Comparison of ENCODE assay signal across 9 cellular contexts in genomic region chr16:9061358-9061813, GRCh38. TPM values are rescaled to one million over a fixed set of nuclear protein-coding genes. Genes with fewer than 3 reads are reported as not detected.
DNase-seq lines count a peak whose midpoint lies in the region; ATAC-seq and TF ChIP-seq lines count a peak whose summit lies in the region.
"Had no signal": no experiment of that assay in that cellular context is flagged by ENCODE, and none has a peak within 500 bp of the region (broad histone marks: within the 10 kb centered on the region; RNA-seq: fewer than 3 reads in every experiment).

No MANE protein-coding gene starts in this region.

- H3K27me3 Mint-ChIP-seq in activated T-helper 2 cell treated with anti-CD3 and anti-CD28 coated beads, Interferon-gamma antibody, Interleukin-2, Interleukin-4, amounts not matched to agents 10 μg/mL and 5 μg/mL and 100 μg/mL, durations not matched to agents 14 hours and 24 hours and 36 hours (ENCODE audit: low read depth), result no peaks in the 10 kb centered on the region

- no peak overlapping the region for H3K27ac ChIP-seq in HL-60 (replicated peaks)
- peak overlapping the region; percentile 46 for H3K27ac ChIP-seq in osteoblast (ENCODE audit: low read depth, low read length)

- H3K36me3 Mint-ChIP-seq in activated T-helper 2 cell treated with anti-CD3 and anti-CD28 coated beads, Interferon-gamma antibody, Interleukin-2, Interleukin-4, amounts not matched to agents 10 μg/mL and 5 μg/mL and 100 μg/mL, durations not matched to agents 14 hours and 24 hours and 36 hours (ENCODE audit: low read depth), result no peaks in the 10 kb centered on the region

- intact Hi-C loops in activated T-helper 2 cell treated with anti-CD3 and anti-CD28 coated beads, Interferon-gamma antibody, Interleukin-2, Interleukin-4, amounts not matched to agents 10 μg/mL and 5 μg/mL and 100 μg/mL, durations not matched to agents 14 hours and 24 hours and 36 hours (cut with micrococcal nuclease), result no loop called here

- H3K36me3 ChIP-seq in osteoblast (ENCODE audit: insufficient read depth, low read length), result no peaks in the 10 kb centered on the region

- no peaks in the 10 kb centered on the region for H3K9me3 Mint-ChIP-seq in activated T-helper 2 cell treated with anti-CD3 and anti-CD28 coated beads, Interferon-gamma antibody, Interleukin-2, Interleukin-4, amounts not matched to agents 10 μg/mL and 5 μg/mL and 100 μg/mL, durations not matched to agents 14 hours and 24 hours and 36 hours

- no peak overlapping the region for H3K4me3 Mint-ChIP-seq in activated T-helper 2 cell treated with anti-CD3 and anti-CD28 coated beads, Interferon-gamma antibody, Interleukin-2, Interleukin-4, amounts not matched to agents 10 μg/mL and 5 μg/mL and 100 μg/mL, durations not matched to agents 14 hours and 24 hours and 36 hours (ENCODE audit: low read depth)

- H3K27me3 ChIP-seq in HL-60 (ENCODE audit: insufficient read depth, poor library complexity, severe bottlenecking) (no peaks in the 10 kb centered on the region), osteoblast (ENCODE audit: insufficient read depth, low read length) (no peaks in the 10 kb centered on the region)

- H3K27ac Mint-ChIP-seq in activated T-helper 2 cell treated with anti-CD3 and anti-CD28 coated beads, Interferon-gamma antibody, Interleukin-2, Interleukin-4, amounts not matched to agents 10 μg/mL and 5 μg/mL and 100 μg/mL, durations not matched to agents 14 hours and 24 hours and 36 hours, result peak overlapping the region; percentile 47

- TF ChIP-seq CTCF in HL-60 (IDR thresholded peaks at IDR 0.05; ENCODE audit: insufficient read depth, low read length), result no peak
- no peak for TF ChIP-seq CTCF in osteoblast (IDR thresholded peaks at IDR 0.05; ENCODE audit: extremely low read depth, low read depth, low read length)

- peak; percentile 70 for ATAC-seq in GM21529 (IDR thresholded peaks at IDR 0.05; ENCODE audit: unreplicated experiment)
- no peak for ATAC-seq in activated CD4-positive, CD25-positive, alpha-beta regulatory T cell treated with anti-CD3 and anti-CD28 coated beads, Interleukin-2, amount 50 U/mL, for 24 hours
- ATAC-seq in GM19455 (IDR thresholded peaks at IDR 0.05; ENCODE audit: unreplicated experiment), result no peak

- no peak overlapping the region for H2AFZ ChIP-seq in osteoblast (ENCODE audit: low read length)

- H3K4me3 ChIP-seq in HL-60 (replicated peaks; ENCODE audit: insufficient read depth, low read length), result no peak overlapping the region
- H3K4me3 ChIP-seq in osteoblast (ENCODE audit: insufficient read depth, low read length), result no peak overlapping the region

- H3K4me2 ChIP-seq in osteoblast (ENCODE audit: insufficient read depth, low read length), result no peak overlapping the region

- H3K9me3 ChIP-seq in osteoblast (ENCODE audit: low read depth, low read length), result no peaks in the 10 kb centered on the region

- peaks cover 19% of the 10 kb centered on the region for H3K4me1 ChIP-seq in osteoblast (ENCODE audit: insufficient read depth, low read length)

- DNase-seq in HL-60 (ENCODE audit: low read depth in 1 of 2, low spot score in 1 of 2) (peak; percentile 54 to 60), osteoblast (ENCODE audit: insufficient read length, low spot score, missing footprints) (peak; percentile 3), GOT3 (lab: John Stamatoyannopoulos, UW) (no peak)
- DNase-seq in activated T-helper 2 cell treated with anti-CD3 and anti-CD28 coated beads, Interferon-gamma antibody, Interleukin-2, Interleukin-4, amounts not matched to agents 10 μg/mL and 5 μg/mL and 100 μg/mL, durations not matched to agents 14 hours and 24 hours and 36 hours (ENCODE audit: low spot score), result no peak
- DNase-seq: activated gamma-delta T cell; stimulated activated CD4-positive, alpha-beta T cell treated with anti-CD3 and anti-CD28 coated beads, Interleukin-2, amount 100 ng/mL, for 24 hours had no signal

- no peaks in the 10 kb centered on the region for H3K79me2 ChIP-seq in osteoblast (ENCODE audit: insufficient read depth, low read length)

- H4K20me1 ChIP-seq in osteoblast (ENCODE audit: insufficient read depth, low read length), result no peaks in the 10 kb centered on the region

- peaks cover 10% of the 10 kb centered on the region for H3K4me1 Mint-ChIP-seq in activated T-helper 2 cell treated with anti-CD3 and anti-CD28 coated beads, Interferon-gamma antibody, Interleukin-2, Interleukin-4, amounts not matched to agents 10 μg/mL and 5 μg/mL and 100 μg/mL, durations not matched to agents 14 hours and 24 hours and 36 hours (ENCODE audit: low read depth)

RNA-seq across cellular contexts. Expression of gene HAPSTR1, which starts 30.1 kb away (rescaled TPM):
- total RNA-seq in activated T-helper 2 cell treated with anti-CD3 and anti-CD28 coated beads, Interferon-gamma antibody, Interleukin-2, Interleukin-4, amounts not matched to agents 10 μg/mL and 5 μg/mL and 100 μg/mL, durations not matched to agents 14 hours and 24 hours and 36 hours, result 54.5 and 54.9 TPM in 2 replicates
- 86.3 and 93.4 TPM in 2 replicates for total RNA-seq in osteoblast

Comparison
In these comparisons a context has a peak if more than half of its experiments do, and no peak if none do; other contexts are left out.
1. DNase-seq: peak in HL-60 (2 of 2) and osteoblast (single experiment); none in activated T-helper 2 cell treated with anti-CD3 and anti-CD28 coated beads, Interferon-gamma antibody, Interleukin-2, Interleukin-4, amounts not matched to agents 10 μg/mL and 5 μg/mL and 100 μg/mL, durations not matched to agents 14 hours and 24 hours and 36 hours (single experiment) and GOT3 (single experiment).